Comparison of ENCODE assay signal across 21 cellular contexts in genomic region chr9:31445357-31445756, GRCh38.
DNase-seq lines count a peak whose midpoint lies in the region; ATAC-seq, FAIRE-seq and TF ChIP-seq lines count a peak whose summit lies in the region.
"Had no signal": no experiment of that assay in that cellular context is flagged by ENCODE, and none has a peak within 500 bp of the region (broad histone marks: within the 10 kb centered on the region; RNA-seq: fewer than 3 reads in every experiment).

No MANE protein-coding gene starts in this region.

- no peak overlapping the region for H2BK5ac ChIP-seq in mesendoderm (ENCODE audit: low read length)

- no peaks in the 10 kb centered on the region for H3K79me1 ChIP-seq in mesendoderm (ENCODE audit: low read length)

- H4K20me1 ChIP-seq in OCI-LY3 (ENCODE audit: insufficient read depth, low read length) = no peaks in the 10 kb centered on the region

- TF ChIP-seq POLR2A in A549 (IDR thresholded peaks at IDR 0.05; ENCODE audit: low read length) (no peak), GM12891 (IDR thresholded peaks at IDR 0.05; ENCODE audit: low read depth, low read length) (no peak)

- H3K9ac ChIP-seq in OCI-LY3 (ENCODE audit: low read length) = peak overlapping the region; percentile 38; the same call in 1 of the 2 replicates
- H3K9ac ChIP-seq in mesendoderm (ENCODE audit: low read length) = no peak overlapping the region

- FAIRE-seq in A549 (lab: Jason Lieb, UNC) (no peak), GM12891 (lab: Jason Lieb, UNC) (no peak)
- FAIRE-seq: HTR-8/SVneo had no signal

- H3K4me2 ChIP-seq in A549 = no peak overlapping the region
- H3K4me2 ChIP-seq in OCI-LY3 (ENCODE audit: low read length) = peak overlapping the region; percentile 60
- H3K4me2 ChIP-seq in mesendoderm (ENCODE audit: low read length) = no peak overlapping the region

- H3K36me3 ChIP-seq in OCI-LY3 (replicated peaks; ENCODE audit: low read depth, low read length) = peaks cover 8% of the 10 kb centered on the region
- H3K36me3 ChIP-seq in mesendoderm (ENCODE audit: control insufficient read depth, insufficient read depth, low read length) = no peaks in the 10 kb centered on the region
- H3K36me3 ChIP-seq: HAP-1, Peyer's patch had no signal

- H3K27ac ChIP-seq in A549 (no peak overlapping the region), OCI-LY3 (ENCODE audit: low read length) (peak overlapping the region; percentile 92), mesendoderm (ENCODE audit: low read depth, low read length) (no peak overlapping the region)
- H3K27ac ChIP-seq: Peyer's patch had no signal

- H3K23ac ChIP-seq in mesendoderm (ENCODE audit: low read length) = no peak overlapping the region

- no peak for TF ChIP-seq EP300 in A549 (IDR thresholded peaks at IDR 0.05)

- no peaks in the 10 kb centered on the region for H3K9me3 ChIP-seq in A549
- no peaks in the 10 kb centered on the region for H3K9me3 ChIP-seq in OCI-LY3 (ENCODE audit: insufficient read depth, low read length)
- H3K9me3 ChIP-seq: HAP-1, Peyer's patch had no signal

- no peak overlapping the region for H2AK5ac ChIP-seq in mesendoderm (ENCODE audit: low read length)

- H3K4me1 ChIP-seq in A549 = no peaks in the 10 kb centered on the region
- peaks cover 47% of the 10 kb centered on the region for H3K4me1 ChIP-seq in OCI-LY3 (ENCODE audit: low read length)
- no peaks in the 10 kb centered on the region for H3K4me1 ChIP-seq in mesendoderm (ENCODE audit: control insufficient read depth, low read depth, low read length)
- H3K4me1 ChIP-seq: HAP-1, Peyer's patch had no signal

- CTCF ChIA-PET in A549 (lab: Yijun Ruan, JAX) = no interaction called here

- no peak overlapping the region for H4K5ac ChIP-seq in mesendoderm (ENCODE audit: low read length)

- DNase-seq in A549 (ENCODE audit: low read depth in 1 of 2, low spot score in 1 of 2) = no peak
- peak; percentile 8 for DNase-seq in epithelial cell of esophagus (ENCODE audit: low read depth)
- no peak for DNase-seq in mesendoderm
- DNase-seq in GM12891 (ENCODE audit: insufficient read length, low spot score) = no peak
- no peak for DNase-seq in iPS-NIHi11 (ENCODE audit: low spot score)
- DNase-seq: AML-193; Calu3; CD4-positive, alpha-beta T cell; DND-41; GDM1; KBM-7; NCI-H1105; NCI-H1694 treated with DMSO at 0.1 percent for 48 hours; NCI-H748 treated with DMSO at 0.1 percent for 48 hours; Peyer's patch; SHP77 had no signal

- TF ChIP-seq CTCF in A549 (IDR thresholded peaks at IDR 0.05) (no peak), OCI-LY3 (IDR thresholded peaks at IDR 0.05; ENCODE audit: low read depth, low read length) (no peak), epithelial cell of esophagus (IDR thresholded peaks at IDR 0.05; ENCODE audit: insufficient read depth, low read depth, low read length, missing control alignments) (no peak)

- ATAC-seq in A549 = no peak
- peak; percentile 13 for ATAC-seq in GM19395 (IDR thresholded peaks at IDR 0.05; ENCODE audit: unreplicated experiment)
- ATAC-seq in HG03196 (IDR thresholded peaks at IDR 0.05; ENCODE audit: unreplicated experiment) = no peak

- H2BK15ac ChIP-seq in mesendoderm (replicated peaks; ENCODE audit: low read depth) = no peak overlapping the region

- whole genome bisulfite sequencing in A549 (ENCODE audit: missing lambda C conversion rate) = 51% methylated on average over 1 of the region's 1 CpG
- no CpG with 5 or more reads among the region's 1 CpG for WGBS in mesendoderm (ENCODE audit: extremely low coverage, insufficient coverage, low lambda C conversion rate)

- no peak for TF ChIP-seq RAD21 in A549 (conservative IDR thresholded peaks at IDR 0.05 in 1 of 2, IDR thresholded peaks at IDR 0.05 in 1 of 2)

- H4K8ac ChIP-seq in mesendoderm (ENCODE audit: low read depth, low read length) = no peak overlapping the region

- H3K4me3 ChIP-seq in A549 (no peak overlapping the region), OCI-LY3 (ENCODE audit: low read length) (peak overlapping the region; percentile 38; the same call in 1 of the 2 replicates), epithelial cell of esophagus (ENCODE audit: low read length) (no peak overlapping the region), mesendoderm (ENCODE audit: low read length) (no peak overlapping the region)
- H3K4me3 ChIP-seq: HAP-1, Peyer's patch had no signal

- H3K27me3 ChIP-seq in OCI-LY3 (ENCODE audit: low read depth, low read length) = no peaks in the 10 kb centered on the region
- no peaks in the 10 kb centered on the region for H3K27me3 ChIP-seq in mesendoderm (ENCODE audit: insufficient read depth, low read length, poor library complexity)
- H3K27me3 ChIP-seq: Peyer's patch had no signal

- H3K79me2 ChIP-seq in OCI-LY3 (ENCODE audit: low read length) (no peaks in the 10 kb centered on the region), mesendoderm (ENCODE audit: control insufficient read depth, insufficient read depth, low read length) (no peaks in the 10 kb centered on the region)

- H3K4ac ChIP-seq in mesendoderm (ENCODE audit: low read depth, low read length) = no peak overlapping the region

- H2AFZ ChIP-seq in OCI-LY3 (ENCODE audit: low read depth, low read length) = peak overlapping the region; percentile 33

- no peak overlapping the region for H2BK120ac ChIP-seq in mesendoderm (ENCODE audit: low read depth, low read length)

- POLR2A ChIA-PET in A549 (lab: Yijun Ruan, JAX) = no interaction called here

- no peak overlapping the region for H3K56ac ChIP-seq in mesendoderm (ENCODE audit: low read length)

- H3K18ac ChIP-seq in mesendoderm (ENCODE audit: low read length) = no peak overlapping the region

TF ChIP-seq in A549, 52 proteins besides CTCF, POLR2A, EP300 and RAD21:
- TF ChIP-seq GATA3 (IDR thresholded peaks at IDR 0.05; ENCODE audit: borderline replicate concordance) = no peak
- no peak for TF ChIP-seq PHF8 (IDR thresholded peaks at IDR 0.05; ENCODE audit: borderline replicate concordance, low read depth)
- no peak for TF ChIP-seq HOXB5 (CRISPR knock-in tag; IDR thresholded peaks at IDR 0.05)
- no peak for TF ChIP-seq CBX2 (IDR thresholded peaks at IDR 0.05; ENCODE audit: borderline replicate concordance, low read depth)
- peak; percentile 82 for TF ChIP-seq NFE2L2 (conservative IDR thresholded peaks at IDR 0.05; ENCODE audit: low read length)
- TF ChIP-seq CEBPB (IDR thresholded peaks at IDR 0.05) = no peak
- peak; percentile 82 for TF ChIP-seq MAFK (IDR thresholded peaks at IDR 0.05; ENCODE audit: partially characterized antibody)

TF ChIP-seq in GM12891, 5 proteins besides CTCF, POLR2A, EP300 and RAD21:
- TF ChIP-seq SPI1 (IDR thresholded peaks at IDR 0.05; ENCODE audit: low read depth, low read length) = no peak
- TF ChIP-seq POU2F2 (IDR thresholded peaks at IDR 0.05; ENCODE audit: low read depth, low read length) = no peak
- TF ChIP-seq PAX5 (IDR thresholded peaks at IDR 0.05; ENCODE audit: insufficient read depth, low read length, severe bottlenecking) = no peak
- TF ChIP-seq POLR2AphosphoS5 (IDR thresholded peaks at IDR 0.05; ENCODE audit: low read depth, low read length) = no peak
- TF ChIP-seq TAF1 (IDR thresholded peaks at IDR 0.05; ENCODE audit: low read depth, low read length) = no peak
